Comparison of ENCODE assay signal across 22 cellular contexts in the genomic region with DNA sequence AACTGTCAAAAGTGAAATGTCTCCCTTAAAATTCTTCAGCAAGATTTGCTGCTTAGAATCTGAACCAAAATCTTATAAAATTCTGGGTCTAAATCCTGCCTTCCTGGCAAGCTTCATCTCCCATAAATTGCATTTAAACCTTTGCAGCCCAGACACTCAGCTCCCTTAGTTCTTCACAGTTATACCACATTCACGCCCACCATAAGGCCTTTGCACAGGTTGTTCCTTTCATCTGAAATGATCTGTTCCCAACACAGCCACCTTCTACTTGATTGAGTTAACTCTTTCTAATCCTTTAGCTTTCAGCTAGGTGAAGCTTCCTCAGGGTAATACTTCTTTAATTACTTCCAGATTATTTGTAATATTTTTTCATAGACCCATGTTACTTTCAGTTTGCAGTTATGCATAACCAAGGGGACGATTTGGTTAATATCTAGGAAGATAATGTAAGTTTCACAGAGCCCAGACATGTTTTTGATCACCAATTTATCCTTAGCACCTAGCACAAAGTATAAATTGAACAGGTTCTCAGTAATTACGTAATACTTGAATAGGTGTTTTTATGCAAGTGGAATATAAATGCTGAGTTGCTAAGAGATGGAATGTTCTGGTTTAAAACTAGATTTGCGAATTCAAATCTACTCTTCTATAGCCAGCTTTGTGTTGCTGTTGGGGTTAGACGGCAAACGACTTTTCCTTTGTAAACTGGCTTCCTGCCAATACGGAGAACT.
"Had no signal": no experiment of that assay in that cellular context is flagged by ENCODE, and none has a peak within 500 bp of the region (broad histone marks: within the 10 kb centered on the region; RNA-seq: fewer than 3 reads in every experiment).

No MANE protein-coding gene starts in this region.

- H3K36me3 ChIP-seq: ascending aorta had no signal

- DNase-seq: activated CD4-positive, alpha-beta memory T cell treated with anti-CD3 and anti-CD28 coated beads for 36 hours; activated CD4-positive, alpha-beta T cell treated with anti-CD3 and anti-CD28 coated beads, Interleukin-2, amount 10 ng/mL, durations not matched to agents 24 days and 14 days; activated CD8-positive, alpha-beta memory T cell treated with anti-CD3 and anti-CD28 coated beads for 24 hours; activated effector memory CD4-positive, alpha-beta T cell treated with anti-CD3 and anti-CD28 coated beads, Interleukin-2, amount 50 U/mL, for 16 hours; activated naive CD4-positive, alpha-beta T cell treated with Interleukin-2 at 50 U/mL for 16 hours; activated naive CD8-positive, alpha-beta T cell treated with anti-CD3 and anti-CD28 coated beads, Interleukin-2, amount 50 U/mL, for 24 hours; activated T-cell treated with anti-CD3 and anti-CD28 coated beads, Interleukin-2, amount 50 U/mL, for 4 hours; amniotic stem cell; body of pancreas; KG1; NCI-H1048; NCI-H146; NCI-H187 treated with DMSO at 0.1 percent for 48 hours; NCI-H2081 treated with DMSO at 0.1 percent for 48 hours; NCI-H510A treated with DMSO at 0.1 percent for 48 hours; NCI-H69; SHP77 treated with DMSO at 0.1 percent for 48 hours had no signal

- H3K4me1 ChIP-seq: ascending aorta, body of pancreas had no signal

- H3K4me3 Mint-ChIP-seq: activated CD4-positive, alpha-beta memory T cell treated with anti-CD3 and anti-CD28 coated beads for 36 hours; activated CD4-positive, alpha-beta T cell treated with anti-CD3 and anti-CD28 coated beads, Interleukin-2, amount 10 ng/mL, durations not matched to agents 24 days and 14 days; activated naive CD8-positive, alpha-beta T cell treated with anti-CD3 and anti-CD28 coated beads, Interleukin-2, amount 50 U/mL, for 24 hours; activated T-cell treated with anti-CD3 and anti-CD28 coated beads, Interleukin-2, amount 50 U/mL, for 4 hours; T-helper 1 cell treated with Interleukin-12 subunit alpha and Interleukin-12 subunit beta and Interleukin-4 antibody, amounts not matched to agents 30 μg/mL and 1 μg/mL, for 36 hours had no signal

- FAIRE-seq: RCC 7860 had no signal

- H3K4me3 ChIP-seq: body of pancreas had no signal

- H3K9me3 ChIP-seq: ascending aorta, body of pancreas had no signal

- H3K27ac Mint-ChIP-seq: activated CD4-positive, alpha-beta memory T cell treated with anti-CD3 and anti-CD28 coated beads for 36 hours; activated CD4-positive, alpha-beta T cell treated with anti-CD3 and anti-CD28 coated beads, Interleukin-2, amount 10 ng/mL, durations not matched to agents 24 days and 14 days; activated naive CD4-positive, alpha-beta T cell treated with anti-CD3 and anti-CD28 coated beads, Interleukin-2, amount 50 U/mL, for 72 hours; activated naive CD8-positive, alpha-beta T cell treated with anti-CD3 and anti-CD28 coated beads, Interleukin-2, amount 50 U/mL, for 24 hours; T-helper 1 cell treated with Interleukin-12 subunit alpha and Interleukin-12 subunit beta and Interleukin-4 antibody, amounts not matched to agents 30 μg/mL and 1 μg/mL, for 36 hours had no signal

- H3K9me3 Mint-ChIP-seq: activated CD4-positive, alpha-beta memory T cell treated with anti-CD3 and anti-CD28 coated beads for 36 hours; activated naive CD4-positive, alpha-beta T cell treated with anti-CD3 and anti-CD28 coated beads, Interleukin-2, amount 50 U/mL, for 72 hours; activated naive CD8-positive, alpha-beta T cell treated with anti-CD3 and anti-CD28 coated beads, Interleukin-2, amount 50 U/mL, for 24 hours; T-helper 1 cell treated with Interleukin-12 subunit alpha and Interleukin-12 subunit beta and Interleukin-4 antibody, amounts not matched to agents 30 μg/mL and 1 μg/mL, for 36 hours had no signal

- H3K36me3 Mint-ChIP-seq: activated CD4-positive, alpha-beta memory T cell treated with anti-CD3 and anti-CD28 coated beads for 36 hours; activated naive CD4-positive, alpha-beta T cell treated with anti-CD3 and anti-CD28 coated beads, Interleukin-2, amount 50 U/mL, for 72 hours had no signal

- H3K27me3 Mint-ChIP-seq: activated CD4-positive, alpha-beta memory T cell treated with anti-CD3 and anti-CD28 coated beads for 36 hours; activated CD4-positive, alpha-beta T cell treated with anti-CD3 and anti-CD28 coated beads, Interleukin-2, amount 10 ng/mL, durations not matched to agents 24 days and 14 days; activated naive CD8-positive, alpha-beta T cell treated with anti-CD3 and anti-CD28 coated beads, Interleukin-2, amount 50 U/mL, for 24 hours had no signal

- H3K27me3 ChIP-seq: ascending aorta, body of pancreas had no signal

- H3K27ac ChIP-seq: ascending aorta, body of pancreas had no signal

- ATAC-seq: activated CD4-positive, CD25-positive, alpha-beta regulatory T cell treated with anti-CD3 and anti-CD28 coated beads, Interleukin-2, amount 50 U/mL, for 24 hours; activated naive CD4-positive, alpha-beta T cell treated with anti-CD3 and anti-CD28 coated beads, Interleukin-2, amount 50 U/mL, for 72 hours; activated naive CD8-positive, alpha-beta T cell treated with anti-CD3 and anti-CD28 coated beads, Interleukin-2, amount 50 U/mL, for 24 hours; activated T-cell treated with anti-CD3 and anti-CD28 coated beads, Interleukin-2, amount 50 U/mL, for 4 hours; body of pancreas had no signal

- H3K4me1 Mint-ChIP-seq: activated CD4-positive, alpha-beta T cell treated with anti-CD3 and anti-CD28 coated beads, Interleukin-2, amount 10 ng/mL, durations not matched to agents 24 days and 14 days; activated naive CD8-positive, alpha-beta T cell treated with anti-CD3 and anti-CD28 coated beads, Interleukin-2, amount 50 U/mL, for 24 hours had no signal
